Comparison of ENCODE assay signal across 19 cellular contexts in the genomic region with DNA sequence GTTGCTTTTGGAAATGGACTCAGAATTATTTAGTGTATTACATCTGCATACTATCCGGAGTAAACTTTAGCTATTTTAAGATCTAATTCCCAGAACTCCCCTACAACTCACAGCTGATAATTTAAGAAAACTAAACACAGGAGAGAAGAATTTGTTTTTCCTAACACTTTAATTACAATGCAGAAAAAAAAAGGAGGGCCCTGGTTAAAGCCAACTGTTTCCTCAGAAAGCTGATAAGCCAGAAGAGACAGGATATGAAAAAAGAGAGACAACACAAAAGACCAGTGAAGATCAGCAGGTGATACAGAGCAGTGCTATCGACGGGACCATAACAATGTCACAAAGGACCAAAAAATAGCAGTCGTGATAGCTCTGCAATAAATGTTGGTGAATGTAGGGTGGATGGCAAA. TPM values are rescaled to one million over a fixed set of nuclear protein-coding genes. Genes with fewer than 3 reads are reported as not detected.
DNase-seq lines count a peak whose midpoint lies in the region; ATAC-seq, FAIRE-seq and TF ChIP-seq lines count a peak whose summit lies in the region.
"Had no signal": no experiment of that assay in that cellular context is flagged by ENCODE, and none has a peak within 500 bp of the region (broad histone marks: within the 10 kb centered on the region; RNA-seq: fewer than 3 reads in every experiment).

No MANE protein-coding gene starts in this region.

- peaks cover 41% of the 10 kb centered on the region for H3K79me2 ChIP-seq in MM.1S (ENCODE audit: low read length)

- H3K4me1 ChIP-seq in CD4-positive, alpha-beta memory T cell (ENCODE audit: insufficient read depth, low read length) = peaks cover 47% of the 10 kb centered on the region
- H3K4me1 ChIP-seq in adipocyte (ENCODE audit: control insufficient read depth, insufficient read depth, low read length) (peaks cover 67% of the 10 kb centered on the region), gastroesophageal sphincter (peaks cover 23 to 97% (median 38%) of the 10 kb centered on the region in 3 donors), skeletal muscle tissue (ENCODE audit: control insufficient read depth in 3 of 3, insufficient read depth in 3 of 3, low read length in 3 of 3) (peaks cover 41 to 57% (median 50%) of the 10 kb centered on the region in 3 donors), MM.1S (ENCODE audit: low read length) (peaks cover 4% of the 10 kb centered on the region; the same call in 1 of the 2 replicates)

- no peak for FAIRE-seq in GM12892 (lab: Jason Lieb, UNC)

- peaks cover 25 to 34% of the 10 kb centered on the region in 2 donors for H3K36me3 Mint-ChIP-seq in CD4-positive, alpha-beta memory T cell

- H3K27me3 Mint-ChIP-seq in CD4-positive, alpha-beta memory T cell = no peaks in the 10 kb centered on the region
- H3K27me3 Mint-ChIP-seq: activated naive CD8-positive, alpha-beta T cell treated with anti-CD3 and anti-CD28 coated beads, Interleukin-2, amount 10 ng/mL, durations not matched to agents 7 days and 5 days had no signal

- H3K4me2 ChIP-seq in MM.1S (ENCODE audit: low read depth, low read length) = no peak overlapping the region

- peak overlapping the region in 1 of 7 donors; percentile 19 for H3K27ac Mint-ChIP-seq in CD4-positive, alpha-beta memory T cell
- H3K27ac Mint-ChIP-seq: activated naive CD8-positive, alpha-beta T cell treated with anti-CD3 and anti-CD28 coated beads, Interleukin-2, amount 10 ng/mL, durations not matched to agents 7 days and 5 days had no signal

- H3K4me3 Mint-ChIP-seq in CD4-positive, alpha-beta memory T cell = peak overlapping the region in 7 of 8 donors; percentile 3 to 76 (median 34)
- H3K4me3 Mint-ChIP-seq: activated naive CD8-positive, alpha-beta T cell treated with anti-CD3 and anti-CD28 coated beads, Interleukin-2, amount 10 ng/mL, durations not matched to agents 7 days and 5 days had no signal

- no peak overlapping the region for H2AFZ ChIP-seq in MM.1S (ENCODE audit: low read length)

- H3F3A ChIP-seq in MM.1S (ENCODE audit: insufficient read depth, low read length) = no peaks in the 10 kb centered on the region

- POLR2A ChIA-PET in CD4-positive, alpha-beta memory T cell (lab: Charles Lee; ENCODE audit: partially characterized antibody) = interaction anchor here (0.8 kb wide), 1 partner anchor 10 kb away, joined by 6 read pairs; no protein-coding TSS in a partner anchor
- POLR2A ChIA-PET in RWPE1 (lab: Yijun Ruan, JAX; ENCODE audit: low non-redundant PET) = no interaction called here

- no peak for TF ChIP-seq EP300 in gastroesophageal sphincter (IDR thresholded peaks at IDR 0.05)

- no peak for TF ChIP-seq POLR2A in gastroesophageal sphincter (IDR thresholded peaks at IDR 0.05)
- TF ChIP-seq POLR2A in GM12892 (IDR thresholded peaks at IDR 0.05; ENCODE audit: low read depth, low read length) = no peak

- no peaks in the 10 kb centered on the region for H3K9me3 ChIP-seq in CD4-positive, alpha-beta memory T cell (ENCODE audit: control insufficient read depth in 1 of 2, low read length in 2 of 2)
- H3K9me3 ChIP-seq in adipocyte (ENCODE audit: control insufficient read depth, low read length) (no peaks in the 10 kb centered on the region), gastroesophageal sphincter (no peaks in the 10 kb centered on the region), skeletal muscle tissue (ENCODE audit: control insufficient read depth in 3 of 3, low read length in 3 of 3) (no peaks in the 10 kb centered on the region), MM.1S (replicated peaks; ENCODE audit: insufficient read depth, low read length) (no peaks in the 10 kb centered on the region)
- H3K9me3 ChIP-seq: colonic mucosa, right lobe of liver had no signal

- no peaks in the 10 kb centered on the region for H3K9me2 ChIP-seq in MM.1S (replicated peaks; ENCODE audit: insufficient read depth, low read length)

- peaks cover 46 to 86% (median 66%) of the 10 kb centered on the region in 4 donors for H3K4me1 Mint-ChIP-seq in CD4-positive, alpha-beta memory T cell

- intact Hi-C loops in CD4-positive, alpha-beta memory T cell (cut with micrococcal nuclease) = no loop called here

- CTCF ChIA-PET in CD4-positive, alpha-beta memory T cell (lab: Charles Lee; ENCODE audit: partially characterized antibody) = interaction anchor here (1.2 kb wide), 1 partner anchor 28 kb away, joined by 4 read pairs; no protein-coding TSS in a partner anchor
- CTCF ChIA-PET in RWPE1 (lab: Yijun Ruan, JAX) = no interaction called here

- H3K27me3 ChIP-seq in CD4-positive, alpha-beta memory T cell (ENCODE audit: insufficient read depth, low read length) = no peaks in the 10 kb centered on the region
- H3K27me3 ChIP-seq in adipocyte (replicated peaks; ENCODE audit: control insufficient read depth, insufficient read depth, low read length) = no peaks in the 10 kb centered on the region
- H3K27me3 ChIP-seq in gastroesophageal sphincter = no peaks in the 10 kb centered on the region
- H3K27me3 ChIP-seq in skeletal muscle tissue (ENCODE audit: control insufficient read depth in 3 of 3, insufficient read depth in 3 of 3, low read length in 3 of 3) = no peaks in the 10 kb centered on the region
- H3K27me3 ChIP-seq in MM.1S (replicated peaks; ENCODE audit: insufficient read depth, low read length) = no peaks in the 10 kb centered on the region
- H3K27me3 ChIP-seq: colonic mucosa, foreskin keratinocyte, right lobe of liver had no signal

- H3K4me3 ChIP-seq in CD4-positive, alpha-beta memory T cell (ENCODE audit: low read length in 2 of 2) = no peak overlapping the region
- H3K4me3 ChIP-seq in adipocyte (ENCODE audit: low read length) (peak overlapping the region; percentile 92), gastroesophageal sphincter (no peak overlapping the region), skeletal muscle tissue (ENCODE audit: low read length in 3 of 3) (peak overlapping the region in 2 of 3 donors; percentile 29 to 39), MM.1S (ENCODE audit: low read length) (no peak overlapping the region)
- H3K4me3 ChIP-seq: colonic mucosa, right lobe of liver had no signal

- peak overlapping the region; percentile 32 for H3K9ac ChIP-seq in adipocyte (ENCODE audit: low read length)
- H3K9ac ChIP-seq in skeletal muscle tissue (ENCODE audit: low read depth in 1 of 3, low read length in 3 of 3) = peak overlapping the region in 2 of 3 donors; percentile 12 to 23
- H3K9ac ChIP-seq in MM.1S (ENCODE audit: low read length) = no peak overlapping the region

- DNase-seq in CD4-positive, alpha-beta memory T cell = no peak
- DNase-seq in adipocyte (ENCODE audit: low read depth) = no peak
- DNase-seq in NOMO-1 treated with DMSO at 0.1 percent for 48 hours (lab: John Stamatoyannopoulos, UW; ENCODE audit: unreplicated experiment) = no peak
- no peak for DNase-seq in GM12892 (ENCODE audit: insufficient read length)
- DNase-seq in RWPE1 (ENCODE audit: low spot score) = no peak
- DNase-seq in MM.1S = no peak
- DNase-seq: activated CD8-positive, alpha-beta memory T cell treated with anti-CD3 and anti-CD28 coated beads, Interleukin-2, amount 50 U/mL, for 48 hours; activated naive CD8-positive, alpha-beta T cell treated with anti-CD3 and anti-CD28 coated beads, Interleukin-2, amount 10 ng/mL, durations not matched to agents 7 days and 5 days; colonic mucosa; foreskin keratinocyte; islet precursor cell; MV-4-11; NCI-H2171; right lobe of liver; substantia nigra had no signal

- H3K27ac ChIP-seq in CD4-positive, alpha-beta memory T cell (ENCODE audit: low read depth, low read length) = no peak overlapping the region
- peak overlapping the region; percentile 9 to 52 (median 42) for H3K27ac ChIP-seq in gastroesophageal sphincter
- H3K27ac ChIP-seq in skeletal muscle tissue (ENCODE audit: low read depth, low read length) = peak overlapping the region; percentile 32
- no peak overlapping the region for H3K27ac ChIP-seq in RWPE1
- H3K27ac ChIP-seq in MM.1S (ENCODE audit: low read length) = no peak overlapping the region
- H3K27ac ChIP-seq: colonic mucosa, foreskin keratinocyte, right lobe of liver had no signal

- ATAC-seq in gastroesophageal sphincter = peak; percentile 18
- ATAC-seq: foreskin keratinocyte had no signal

- no peaks in the 10 kb centered on the region for H3K36me3 ChIP-seq in CD4-positive, alpha-beta memory T cell (ENCODE audit: insufficient read depth, low read length)
- H3K36me3 ChIP-seq in adipocyte (ENCODE audit: control insufficient read depth, insufficient read depth, low read length, severe bottlenecking) = peaks cover 8% of the 10 kb centered on the region
- H3K36me3 ChIP-seq in gastroesophageal sphincter = peaks cover 0 to 4% of the 10 kb centered on the region in 2 donors
- H3K36me3 ChIP-seq in skeletal muscle tissue (ENCODE audit: control insufficient read depth in 3 of 3, insufficient read depth in 3 of 3, low read length in 3 of 3) = no peaks in the 10 kb centered on the region
- no peaks in the 10 kb centered on the region for H3K36me3 ChIP-seq in MM.1S (replicated peaks; ENCODE audit: insufficient read depth, low read length)
- H3K36me3 ChIP-seq: colonic mucosa, right lobe of liver had no signal

- H3K9me3 Mint-ChIP-seq in CD4-positive, alpha-beta memory T cell = peaks cover 0 to 2% (median 0%) of the 10 kb centered on the region in 8 donors

- TF ChIP-seq CTCF in gastroesophageal sphincter (IDR thresholded peaks at IDR 0.05) (no peak), RWPE1 (conservative IDR thresholded peaks at IDR 0.05; ENCODE audit: low read depth) (no peak), MM.1S (IDR thresholded peaks at IDR 0.05; ENCODE audit: low read length) (no peak)

- no peaks in the 10 kb centered on the region for H4K20me1 ChIP-seq in MM.1S (ENCODE audit: insufficient read depth, low read length)

- 19 to 28% methylated on average over 2 to 4 of the region's 4 CpGs for WGBS in gastroesophageal sphincter (ENCODE audit: low coverage in 1 of 2), 2 donors

RNA-seq across cellular contexts. Expression of a gene that starts 5.8 kb away (rescaled TPM):
- total RNA-seq in CD4-positive, alpha-beta memory T cell = 10 to 100 TPM; 38.3 to 38.8 TPM
- polyA plus RNA-seq in CD4-positive, alpha-beta memory T cell = 10 to 100 TPM; 41.0 to 57.9 TPM
- total RNA-seq in gastroesophageal sphincter (100 to 1,000 TPM in 1 of 4 donors, 10 to 100 TPM in 3; 45.8 to 104 (median 66.9) TPM), skeletal muscle tissue (67.3 TPM)
- polyA plus RNA-seq in GM12892 (2012; ENCODE audit: missing spikeins) = 67.3 TPM

RNA-seq across cellular contexts. Expression of a gene that starts 39.9 kb away (rescaled TPM):
- total RNA-seq in CD4-positive, alpha-beta memory T cell = not detected
- not detected for polyA plus RNA-seq in CD4-positive, alpha-beta memory T cell
- not detected for total RNA-seq in gastroesophageal sphincter
- not detected for total RNA-seq in skeletal muscle tissue
- polyA plus RNA-seq in GM12892 (2012; ENCODE audit: missing spikeins) = not detected
- total RNA-seq: activated naive CD8-positive, alpha-beta T cell treated with anti-CD3 and anti-CD28 coated beads, Interleukin-2, amount 10 ng/mL, durations not matched to agents 7 days and 5 days; foreskin keratinocyte; HT1080; myocyte; right lobe of liver had no signal
- polyA plus RNA-seq: foreskin keratinocyte had no signal

Comparison
In these comparisons a context has a peak if more than half of its experiments do, and no peak if none do; other contexts are left out.
1. H3K27ac ChIP-seq: peak in gastroesophageal sphincter (4 of 4) and skeletal muscle tissue (single experiment); none in CD4-positive, alpha-beta memory T cell (single experiment), RWPE1 (single experiment) and MM.1S (single experiment).
2. H3K4me3 ChIP-seq: peak in adipocyte (single experiment) and skeletal muscle tissue (2 of 3); none in CD4-positive, alpha-beta memory T cell (0 of 2), gastroesophageal sphincter (0 of 2) and MM.1S (single experiment).